12 cellular contexts compared by ENCODE assay signal in genomic region chr20:967796-968742, GRCh38. TPM values are rescaled to one million over a fixed set of nuclear protein-coding genes. Genes with fewer than 3 reads are reported as not detected.
A peak's percentile ranks its signal among the peaks of the same experiment; 100 is the strongest.
DNase-seq lines count a peak whose midpoint lies in the region; ATAC-seq and TF ChIP-seq lines count a peak whose summit lies in the region.
"Had no signal": no experiment of that assay in that cellular context is flagged by ENCODE, and none has a peak within 500 bp of the region (broad histone marks: within the 10 kb centered on the region; RNA-seq: fewer than 3 reads in every experiment).

No MANE protein-coding gene starts in this region.

- H3K4me1 Mint-ChIP-seq in activated CD8-positive, alpha-beta T cell treated with anti-CD3 and anti-CD28 coated beads, Interleukin-2, amount 10 ng/mL, durations not matched to agents 7 days and 5 days (ENCODE audit: low read depth), result no peaks in the 10 kb centered on the region
- H3K4me1 Mint-ChIP-seq: natural killer cell had no signal

- CTCF ChIA-PET in activated CD8-positive, alpha-beta T cell treated with anti-CD3 and anti-CD28 coated beads, Interleukin-2, amount 10 ng/mL, durations not matched to agents 7 days and 5 days (lab: Charles Lee), result interaction anchor here (1.7 to 4.6 kb wide), 2 partner anchors 11 to 245 kb away, joined by 4 to 21 read pairs; no protein-coding TSS in a partner anchor

- no peaks in the 10 kb centered on the region for H3K9me3 Mint-ChIP-seq in activated CD8-positive, alpha-beta T cell treated with anti-CD3 and anti-CD28 coated beads, Interleukin-2, amount 10 ng/mL, durations not matched to agents 7 days and 5 days (ENCODE audit: insufficient read depth)
- H3K9me3 Mint-ChIP-seq: natural killer cell had no signal

- H3K27ac ChIP-seq in KMS-11, result no peak overlapping the region
- H3K27ac ChIP-seq: heart left ventricle had no signal

- no peak for ATAC-seq in activated CD8-positive, alpha-beta T cell treated with anti-CD3 and anti-CD28 coated beads, Interleukin-2, amount 10 ng/mL, durations not matched to agents 7 days and 5 days
- ATAC-seq in HG02759 (IDR thresholded peaks at IDR 0.05; ENCODE audit: unreplicated experiment) (no peak), HG03039 (IDR thresholded peaks at IDR 0.05; ENCODE audit: unreplicated experiment) (no peak)
- ATAC-seq: heart left ventricle, T-helper 17 cell had no signal

- no peaks in the 10 kb centered on the region for H3K79me2 ChIP-seq in KMS-11 (ENCODE audit: insufficient read depth, low read depth)

- H3K4me2 ChIP-seq in KMS-11, result no peak overlapping the region

- H3K36me3 Mint-ChIP-seq in activated CD8-positive, alpha-beta T cell treated with anti-CD3 and anti-CD28 coated beads, Interleukin-2, amount 10 ng/mL, durations not matched to agents 7 days and 5 days (ENCODE audit: low read depth), result no peaks in the 10 kb centered on the region
- H3K36me3 Mint-ChIP-seq: natural killer cell had no signal

- H2AFZ ChIP-seq in KMS-11 (ENCODE audit: low read depth), result peak overlapping the region; percentile 26; the same call in 1 of the 2 replicates

- peak; percentile 12 for DNase-seq in NCI-H2196 (lab: John Stamatoyannopoulos, UW; ENCODE audit: unreplicated experiment)
- DNase-seq in NCI-H2196 treated with DMSO at 0.1 percent for 48 hours (lab: John Stamatoyannopoulos, UW; ENCODE audit: unreplicated experiment), result no peak
- DNase-seq in activated CD8-positive, alpha-beta T cell treated with anti-CD3 and anti-CD28 coated beads, Interleukin-2, amount 10 ng/mL, durations not matched to agents 7 days and 5 days, result peak; percentile 32
- DNase-seq in lung microvascular endothelial cell (ENCODE audit: low read depth in 2 of 2), result peak; percentile 58 to 67
- DNase-seq in NCI-H345 treated with DMSO at 0.1 percent for 48 hours (lab: John Stamatoyannopoulos, UW; ENCODE audit: unreplicated experiment), result no peak
- DNase-seq: MG63, natural killer cell, T-helper 17 cell had no signal

- H3K36me3 ChIP-seq in KMS-11 (ENCODE audit: insufficient read depth), result no peaks in the 10 kb centered on the region
- H3K36me3 ChIP-seq: heart left ventricle, MG63 had no signal

- H3K27me3 Mint-ChIP-seq in activated CD8-positive, alpha-beta T cell treated with anti-CD3 and anti-CD28 coated beads, Interleukin-2, amount 10 ng/mL, durations not matched to agents 7 days and 5 days (ENCODE audit: low read depth), result peaks cover 5% of the 10 kb centered on the region

- no peak overlapping the region for H3K9ac ChIP-seq in KMS-11

- H3K27ac Mint-ChIP-seq in activated CD8-positive, alpha-beta T cell treated with anti-CD3 and anti-CD28 coated beads, Interleukin-2, amount 10 ng/mL, durations not matched to agents 7 days and 5 days, result no peak overlapping the region
- H3K27ac Mint-ChIP-seq: natural killer cell, T-helper 17 cell had no signal

- no peaks in the 10 kb centered on the region for H4K20me1 ChIP-seq in KMS-11 (ENCODE audit: insufficient read depth)

- no peak for TF ChIP-seq CTCF in KMS-11 (conservative IDR thresholded peaks at IDR 0.05; ENCODE audit: low read depth, low read length)

- no peak overlapping the region for H3K4me3 ChIP-seq in KMS-11 (IDR thresholded peaks at IDR 0.05; ENCODE audit: insufficient read depth, low read depth, low read length)
- H3K4me3 ChIP-seq: heart left ventricle, MG63 had no signal

- H3K4me1 ChIP-seq in KMS-11 (ENCODE audit: low read depth, poor library complexity, severe bottlenecking), result no peaks in the 10 kb centered on the region

- no peaks in the 10 kb centered on the region for H3K27me3 ChIP-seq in KMS-11 (ENCODE audit: insufficient read depth, low read depth)
- H3K27me3 ChIP-seq: MG63 had no signal

- POLR2A ChIA-PET in activated CD8-positive, alpha-beta T cell treated with anti-CD3 and anti-CD28 coated beads, Interleukin-2, amount 10 ng/mL, durations not matched to agents 7 days and 5 days (lab: Charles Lee), result no interaction called here

- no peak overlapping the region for H3K4me3 Mint-ChIP-seq in activated CD8-positive, alpha-beta T cell treated with anti-CD3 and anti-CD28 coated beads, Interleukin-2, amount 10 ng/mL, durations not matched to agents 7 days and 5 days
- H3K4me3 Mint-ChIP-seq: natural killer cell, T-helper 17 cell had no signal

RNA-seq across cellular contexts. Expression of gene RSPO4, which starts 34.0 kb away (rescaled TPM):
- not detected for total RNA-seq in activated CD8-positive, alpha-beta T cell treated with anti-CD3 and anti-CD28 coated beads, Interleukin-2, amount 10 ng/mL, durations not matched to agents 7 days and 5 days
- total RNA-seq in lung microvascular endothelial cell, result not detected in 2 replicates
- total RNA-seq: T-helper 17 cell had no signal

RNA-seq across cellular contexts. Expression of gene ANGPT4, which starts 51.9 kb away (rescaled TPM):
- not detected for total RNA-seq in activated CD8-positive, alpha-beta T cell treated with anti-CD3 and anti-CD28 coated beads, Interleukin-2, amount 10 ng/mL, durations not matched to agents 7 days and 5 days
- not detected in 2 replicates for total RNA-seq in lung microvascular endothelial cell
- total RNA-seq: natural killer cell, T-helper 17 cell had no signal

Comparison
In these comparisons a context has a peak if more than half of its experiments do, and no peak if none do; other contexts are left out.
1. DNase-seq: peak in NCI-H2196 (single experiment), activated CD8-positive, alpha-beta T cell treated with anti-CD3 and anti-CD28 coated beads, Interleukin-2, amount 10 ng/mL, durations not matched to agents 7 days and 5 days (single experiment) and lung microvascular endothelial cell (2 of 2); none in NCI-H2196 treated with DMSO at 0.1 percent for 48 hours (single experiment) and NCI-H345 treated with DMSO at 0.1 percent for 48 hours (single experiment).